8 cellular contexts compared by ENCODE assay signal in genomic region chr22:37242395-37242918, GRCh38. TPM values are rescaled to one million over a fixed set of nuclear protein-coding genes. Genes with fewer than 3 reads are reported as not detected.
DNase-seq lines count a peak whose midpoint lies in the region; ATAC-seq, FAIRE-seq and TF ChIP-seq lines count a peak whose summit lies in the region.

No MANE protein-coding gene starts in this region.

- H3K9me2 ChIP-seq in HCT116 (ENCODE audit: insufficient read depth): no peaks in the 10 kb centered on the region

- no peaks in the 10 kb centered on the region for H3K36me3 ChIP-seq in HCT116 (ENCODE audit: control insufficient read depth in 1 of 2, insufficient read depth in 2 of 2, low read length in 2 of 2)
- H3K36me3 ChIP-seq in small intestine (ENCODE audit: control insufficient read depth in 2 of 2, insufficient read depth in 2 of 2, low read length in 2 of 2): no peaks in the 10 kb centered on the region

- TF ChIP-seq POLR2A in HCT116 (IDR thresholded peaks at IDR 0.05; ENCODE audit: borderline replicate concordance, extremely low read depth, insufficient read depth, insufficient read length): no peak
- peak; percentile 92 for TF ChIP-seq POLR2A in erythroblast (IDR thresholded peaks at IDR 0.05; ENCODE audit: low read length)

- BruUV-seq in HCT116 (replicated peaks; lab: Mats Ljungman, UMichigan): no TSS peak

- H3K27me3 ChIP-seq in HCT116 (ENCODE audit: insufficient read depth, low read length) (no peaks in the 10 kb centered on the region), small intestine (ENCODE audit: control insufficient read depth in 2 of 2, insufficient read depth in 2 of 2, low read length in 2 of 2) (no peaks in the 10 kb centered on the region)

- H3K9me3 Mint-ChIP-seq in activated CD4-positive, alpha-beta memory T cell treated with anti-CD3 and anti-CD28 coated beads, Interleukin-2, amount 10 ng/mL, durations not matched to agents 7 days and 5 days: no peaks in the 10 kb centered on the region

- H3K27me3 Mint-ChIP-seq in activated CD4-positive, alpha-beta memory T cell treated with anti-CD3 and anti-CD28 coated beads, Interleukin-2, amount 10 ng/mL, durations not matched to agents 7 days and 5 days: no peaks in the 10 kb centered on the region

- H3K9me3 ChIP-seq in HCT116 (ENCODE audit: control insufficient read depth in 1 of 2, insufficient read depth in 1 of 2, low read depth in 1 of 2, low read length in 2 of 2): no peaks in the 10 kb centered on the region
- no peaks in the 10 kb centered on the region for H3K9me3 ChIP-seq in small intestine (ENCODE audit: control insufficient read depth, low read depth)

- intact Hi-C loops in HCT116 (cut with micrococcal nuclease): no loop called here

- TF ChIP-seq RAD21 in HCT116 (IDR thresholded peaks at IDR 0.05; ENCODE audit: low read depth): no peak

- CTCF ChIA-PET in HCT116 (lab: Charles Lee): interaction anchor here (1.2 to 4.2 kb wide), 2 partner anchors 17 to 45 kb away, joined by 4 to 30 read pairs; no protein-coding TSS in a partner anchor
- CTCF ChIA-PET in activated CD4-positive, alpha-beta memory T cell treated with anti-CD3 and anti-CD28 coated beads, Interleukin-2, amount 10 ng/mL, durations not matched to agents 7 days and 5 days (lab: Charles Lee): interaction anchor here (0.9 to 9.9 kb wide), 18 partner anchors 10 to 467 kb away, joined by 3 to 136 read pairs (median 4); partner anchors contain the start of genes IFT27 and IL2RB

- no peak for TF ChIP-seq CTCF in HCT116 (IDR thresholded peaks at IDR 0.05 in 2 of 3, conservative IDR thresholded peaks at IDR 0.05 in 1 of 3; ENCODE audit: borderline replicate concordance in 1 of 3, insufficient read depth in 1 of 3, low read depth in 2 of 3, low read length in 2 of 3)

- H3K9ac ChIP-seq in HCT116 (ENCODE audit: low read length): peak overlapping the region; percentile 30; the same call in 1 of the 2 replicates

- peak; percentile 41 for ATAC-seq in HCT116

- peaks cover 11 to 35% of the 10 kb centered on the region in 2 experiments for H3K4me1 ChIP-seq in HCT116 (ENCODE audit: control insufficient read depth in 1 of 2, insufficient read depth in 2 of 2, low read length in 2 of 2)
- peaks cover 0 to 4% of the 10 kb centered on the region in 2 donors for H3K4me1 ChIP-seq in small intestine (ENCODE audit: control insufficient read depth in 2 of 2, insufficient read depth in 1 of 2, low read depth in 1 of 2, low read length in 1 of 2)

- RAD21 ChIA-PET in HCT116 (lab: Charles Lee; ENCODE audit: low non-redundant PET in 1 of 2, low total read pairs in 2 of 2, uncharacterized antibody in 2 of 2, unreplicated experiment in 2 of 2): no interaction called here

- no peak for FAIRE-seq in small intestine (lab: Jason Lieb, UNC)

- peaks cover 66% of the 10 kb centered on the region for H3K36me3 Mint-ChIP-seq in activated CD4-positive, alpha-beta memory T cell treated with anti-CD3 and anti-CD28 coated beads, Interleukin-2, amount 10 ng/mL, durations not matched to agents 7 days and 5 days (ENCODE audit: low read depth)

- H3K4me1 Mint-ChIP-seq in activated CD4-positive, alpha-beta memory T cell treated with anti-CD3 and anti-CD28 coated beads, Interleukin-2, amount 10 ng/mL, durations not matched to agents 7 days and 5 days: peaks cover 64% of the 10 kb centered on the region

- POLR2A ChIA-PET in HCT116 (lab: Charles Lee): interaction anchor here (0.9 to 1.4 kb wide), 3 partner anchors 12 to 56 kb away, joined by 3 to 5 read pairs (median 3); no protein-coding TSS in a partner anchor
- POLR2A ChIA-PET in activated CD4-positive, alpha-beta memory T cell treated with anti-CD3 and anti-CD28 coated beads, Interleukin-2, amount 10 ng/mL, durations not matched to agents 7 days and 5 days (lab: Charles Lee): interaction anchor here (0.6 to 12.9 kb wide), 31 partner anchors 10 to 602 kb away, joined by 3 to 457 read pairs (median 8); partner anchors contain the start of genes ANKRD54, CYTH4, GGA1 and IFT27

- H3K4me3 Mint-ChIP-seq in activated CD4-positive, alpha-beta memory T cell treated with anti-CD3 and anti-CD28 coated beads, Interleukin-2, amount 10 ng/mL, durations not matched to agents 7 days and 5 days: peak overlapping the region; percentile 100

- 11 to 24% (median 24%) methylated on average over 16 of the region's 16 CpGs for WGBS in small intestine, 3 donors

- peaks cover 7% of the 10 kb centered on the region; the same call in 1 of the 2 replicates for H3K79me2 ChIP-seq in HCT116 (ENCODE audit: insufficient read depth, low read length)

- H3K4me3 ChIP-seq in HCT116 (replicated peaks in 1 of 2; ENCODE audit: low read depth in 1 of 2, low read length in 2 of 2) (peak overlapping the region; percentile 71 to 97), small intestine (ENCODE audit: low read depth in 1 of 2, low read length in 2 of 2) (peak overlapping the region; percentile 55 to 60)

- DNase-seq in GF-D8 (lab: John Stamatoyannopoulos, UW) (peak; percentile 98), HCT116 (ENCODE audit: low read depth, low spot score) (no peak), NAMALWA (ENCODE audit: low spot score) (peak; percentile 89), erythroblast (lab: John Stamatoyannopoulos, UW) (peak; percentile 96 to 98), small intestine (peak; percentile 74), superior temporal gyrus (ENCODE audit: extremely low spot score) (no peak), globus pallidus (ENCODE audit: low spot score) (no peak)
- DNase-seq in activated CD4-positive, alpha-beta memory T cell treated with anti-CD3 and anti-CD28 coated beads, Interleukin-2, amount 10 ng/mL, durations not matched to agents 7 days and 5 days: peak; percentile 97

- no peak overlapping the region for H2AFZ ChIP-seq in HCT116 (ENCODE audit: low read depth, low read length, poor library complexity, severe bottlenecking)

- no peaks in the 10 kb centered on the region for H4K20me1 ChIP-seq in HCT116 (ENCODE audit: insufficient read depth)

- peak overlapping the region; percentile 99 for H3K4me2 ChIP-seq in HCT116 (ENCODE audit: low read length)

- H3K27ac ChIP-seq in HCT116 (ENCODE audit: low read depth, low read length) (0 out of 2 replicates have a peak overlapping the region, but pooled peaks have one; percentile 19), small intestine (ENCODE audit: low read depth in 1 of 2, low read length in 1 of 2) (peak overlapping the region in 1 of 2 donors; percentile 73)

- peak overlapping the region; percentile 97 for H3K27ac Mint-ChIP-seq in activated CD4-positive, alpha-beta memory T cell treated with anti-CD3 and anti-CD28 coated beads, Interleukin-2, amount 10 ng/mL, durations not matched to agents 7 days and 5 days

TF ChIP-seq in HCT116, 20 proteins besides CTCF, POLR2A, EP300 and RAD21:
- TF ChIP-seq EZH2 (IDR thresholded peaks at IDR 0.05) (no peak), POLR2AphosphoS5 (IDR thresholded peaks at IDR 0.05; ENCODE audit: low read depth, low read length) (0 out of 2 replicates have a peak, but pooled peaks have one; percentile 21)
TF ChIP-seq in HCT116: peak in this region for 1.

RNA-seq across cellular contexts. Expression of gene RAC2, which starts 1.6 kb away (rescaled TPM):
- total RNA-seq in HCT116 (2021; ENCODE audit: unreplicated experiment): 62.0 TPM
- 122 and 124 TPM in 2 replicates for polyA plus RNA-seq in HCT116 (2012)
- 1,000 to 10,000 TPM in 1 of 2 experiments, 100 to 1,000 TPM in 1; 984 to 1,005 TPM for total RNA-seq in activated CD4-positive, alpha-beta memory T cell treated with anti-CD3 and anti-CD28 coated beads, Interleukin-2, amount 10 ng/mL, durations not matched to agents 7 days and 5 days
- 10 to 100 TPM; 12.1 to 41.1 (median 29.3) TPM for polyA plus RNA-seq in small intestine

RNA-seq across cellular contexts. Expression of gene SSTR3, which starts 30.2 kb away (rescaled TPM):
- not detected for total RNA-seq in HCT116 (2021; ENCODE audit: unreplicated experiment)
- 0.04 TPM in 1 of 2 replicates, not detected in the other for polyA plus RNA-seq in HCT116 (2012)
- 1 to 10 TPM; 3.4 to 3.9 TPM for total RNA-seq in activated CD4-positive, alpha-beta memory T cell treated with anti-CD3 and anti-CD28 coated beads, Interleukin-2, amount 10 ng/mL, durations not matched to agents 7 days and 5 days
- polyA plus RNA-seq in small intestine: under 1 TPM in 1 of 3 donors, not detected in 2; 0.09 TPM

RNA-seq across cellular contexts. Expression of gene CYTH4, which starts 39.9 kb away (rescaled TPM):
- total RNA-seq in HCT116 (2021; ENCODE audit: unreplicated experiment): 3.8 TPM
- 4.9 and 6.4 TPM in 2 replicates for polyA plus RNA-seq in HCT116 (2012)
- total RNA-seq in activated CD4-positive, alpha-beta memory T cell treated with anti-CD3 and anti-CD28 coated beads, Interleukin-2, amount 10 ng/mL, durations not matched to agents 7 days and 5 days: 100 to 1,000 TPM; 114 to 126 TPM
- 1 to 10 TPM; 1.1 to 5.4 (median 3.3) TPM for polyA plus RNA-seq in small intestine

RNA-seq across cellular contexts. Expression of gene C1QTNF6, which starts 54.4 kb away (rescaled TPM):
- 15.2 TPM for total RNA-seq in HCT116 (2021; ENCODE audit: unreplicated experiment)
- polyA plus RNA-seq in HCT116 (2012): 9.4 and 13.4 TPM in 2 replicates
- 10 to 100 TPM; 10.2 to 10.3 TPM for total RNA-seq in activated CD4-positive, alpha-beta memory T cell treated with anti-CD3 and anti-CD28 coated beads, Interleukin-2, amount 10 ng/mL, durations not matched to agents 7 days and 5 days
- polyA plus RNA-seq in small intestine: 1 to 10 TPM; 2.4 to 3.6 (median 2.6) TPM

Comparison
In these comparisons a context has a peak if more than half of its experiments do, and no peak if none do; other contexts are left out.
1. DNase-seq: peak in GF-D8 (single experiment), NAMALWA (single experiment), activated CD4-positive, alpha-beta memory T cell treated with anti-CD3 and anti-CD28 coated beads, Interleukin-2, amount 10 ng/mL, durations not matched to agents 7 days and 5 days (single experiment), erythroblast (2 of 2) and small intestine (single experiment); none in HCT116 (single experiment), superior temporal gyrus (single experiment) and globus pallidus (single experiment).
2. RNA of gene RAC2, which starts 1.6 kb away (total RNA-seq): 984 to 1,005 TPM in activated CD4-positive, alpha-beta memory T cell treated with anti-CD3 and anti-CD28 coated beads, Interleukin-2, amount 10 ng/mL, durations not matched to agents 7 days and 5 days; 62.0 TPM in HCT116 (single experiment); every median in the first group is over 10 times any median in the second.
3. RNA of gene CYTH4, which starts 39.9 kb away (total RNA-seq): 114 to 126 TPM in activated CD4-positive, alpha-beta memory T cell treated with anti-CD3 and anti-CD28 coated beads, Interleukin-2, amount 10 ng/mL, durations not matched to agents 7 days and 5 days; 3.8 TPM in HCT116 (single experiment); every median in the first group is over 10 times any median in the second.